Comparison of ENCODE assay signal across 23 cellular contexts in the genomic region with DNA sequence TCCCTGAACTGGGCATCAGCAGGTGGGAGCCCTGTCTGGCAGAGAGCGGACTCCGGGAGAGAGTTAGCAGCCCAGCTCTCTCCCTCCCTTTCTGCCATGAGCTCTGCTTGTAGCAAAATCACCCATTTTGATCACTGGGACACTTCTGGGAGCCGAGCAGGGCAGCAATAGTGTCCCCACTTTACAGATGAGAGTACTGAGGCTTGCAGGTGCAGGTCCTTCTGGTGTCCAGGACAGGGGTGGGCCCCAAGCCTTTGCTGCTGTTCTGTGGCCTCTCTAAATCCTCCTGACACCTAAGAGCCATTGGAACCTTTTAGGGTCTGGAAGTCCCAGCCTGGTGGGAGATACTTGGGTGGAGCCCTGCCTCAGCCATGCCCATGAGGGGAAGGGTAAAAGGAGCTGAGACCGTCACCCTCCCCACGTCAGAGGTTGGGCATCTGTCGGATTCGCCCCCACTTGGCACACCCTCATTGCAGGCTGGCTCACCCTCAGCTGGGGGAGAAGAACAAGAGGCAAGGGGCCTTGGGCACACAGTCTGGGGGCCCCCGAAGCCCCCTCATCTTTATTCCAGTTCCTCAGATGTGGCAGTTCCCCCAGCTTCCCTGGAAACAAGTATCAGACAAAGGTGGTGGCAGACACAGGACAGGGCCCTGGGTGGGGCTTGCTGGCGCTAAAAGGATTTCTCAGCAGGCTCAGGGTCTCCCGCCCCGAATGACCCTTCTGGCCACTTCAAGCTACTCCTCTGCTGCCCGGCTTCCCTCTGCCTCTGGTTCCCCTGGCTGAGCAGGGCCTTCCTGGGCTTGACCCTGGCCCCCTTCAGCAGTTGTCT. TPM values are rescaled to one million over a fixed set of nuclear protein-coding genes. Genes with fewer than 3 reads are reported as not detected.
DNase-seq lines count a peak whose midpoint lies in the region; ATAC-seq lines count a peak whose summit lies in the region.
"Had no signal": no experiment of that assay in that cellular context is flagged by ENCODE, and none has a peak within 500 bp of the region (broad histone marks: within the 10 kb centered on the region; RNA-seq: fewer than 3 reads in every experiment).

No MANE protein-coding gene starts in this region.

- peak overlapping the region; percentile 85 for H3K27ac Mint-ChIP-seq in stimulated activated naive B cell treated with anti-CD40 and anti-IgM and Interleukin-4, amounts not matched to agents 10 μg/mL and 1 μg/mL and 100 μg/mL, for 72 hours
- H3K27ac Mint-ChIP-seq: CD4-positive, alpha-beta T cell; GM23338 had no signal

- H2AFZ ChIP-seq in mesenchymal stem cell (ENCODE audit: low read depth, low read length): no peak overlapping the region
- H2AFZ ChIP-seq: GM23338 had no signal

- H3K4me3 ChIP-seq in right cardiac atrium (ENCODE audit: low read length) (no peak overlapping the region), SJSA1 (no peak overlapping the region), mesenchymal stem cell (ENCODE audit: insufficient read depth in 1 of 2, low read depth in 1 of 2, low read length in 2 of 2) (no peak overlapping the region)
- H3K4me3 ChIP-seq: GM12878, GM23338, SK-N-MC had no signal

- peaks cover 13% of the 10 kb centered on the region for H3K79me1 ChIP-seq in mesenchymal stem cell (replicated peaks; ENCODE audit: low read length, poor library complexity, severe bottlenecking)

- H3K4me3 Mint-ChIP-seq in stimulated activated naive B cell treated with anti-CD40 and anti-IgM and Interleukin-4, amounts not matched to agents 10 μg/mL and 1 μg/mL and 100 μg/mL, for 72 hours: no peak overlapping the region
- H3K4me3 Mint-ChIP-seq: CD4-positive, alpha-beta T cell; GM23338 had no signal

- H3K9me3 ChIP-seq in right cardiac atrium (ENCODE audit: control insufficient read depth, low read length) (no peaks in the 10 kb centered on the region), SJSA1 (replicated peaks) (no peaks in the 10 kb centered on the region), mesenchymal stem cell (ENCODE audit: control insufficient read depth, low read length) (no peaks in the 10 kb centered on the region)

- H3K23ac ChIP-seq in mesenchymal stem cell (ENCODE audit: low read length in 2 of 2): no peak overlapping the region

- H3K4me2 ChIP-seq in mesenchymal stem cell (ENCODE audit: low read length, poor library complexity, severe bottlenecking): no peak overlapping the region
- H3K4me2 ChIP-seq: GM23338 had no signal

- peak overlapping the region; percentile 59 for H2BK5ac ChIP-seq in mesenchymal stem cell (ENCODE audit: low read depth, low read length, poor library complexity, severe bottlenecking)

- H3K4ac ChIP-seq in mesenchymal stem cell (ENCODE audit: low read depth in 1 of 2, low read length in 2 of 2): no peak overlapping the region

- no peak overlapping the region for H3K18ac ChIP-seq in mesenchymal stem cell (ENCODE audit: low read depth in 1 of 2, low read length in 2 of 2)

- H4K8ac ChIP-seq in mesenchymal stem cell (ENCODE audit: low read length): peak overlapping the region; percentile 10

- no peak overlapping the region for H2BK120ac ChIP-seq in mesenchymal stem cell (ENCODE audit: low read depth, low read length)

- H2AK5ac ChIP-seq in mesenchymal stem cell (ENCODE audit: low read length, severe bottlenecking): no peak overlapping the region

- no peak overlapping the region for H3K14ac ChIP-seq in mesenchymal stem cell (ENCODE audit: low read length in 2 of 2)

- intact Hi-C loops in right cardiac atrium (cut with DNase I) (no loop called here), left cardiac atrium (cut with DNase I) (no loop called here)

- H4K91ac ChIP-seq in mesenchymal stem cell (ENCODE audit: low read length): peak overlapping the region; percentile 16

- DNase-seq in right cardiac atrium: peak; percentile 10 to 31 (median 18)
- DNase-seq in left cardiac atrium: no peak
- no peak for DNase-seq in SJSA1 (ENCODE audit: low read depth in 1 of 2, low spot score in 2 of 2)
- no peak for DNase-seq in mesenchymal stem cell
- no peak for DNase-seq in stimulated activated naive B cell treated with anti-CD40 and anti-IgM and Interleukin-4, amounts not matched to agents 10 μg/mL and 1 μg/mL and 100 μg/mL, for 72 hours
- no peak for DNase-seq in NCI-H1417 (lab: John Stamatoyannopoulos, UW)
- DNase-seq in NCI-H1694 treated with DMSO at 0.1 percent for 48 hours (lab: John Stamatoyannopoulos, UW): no peak
- DNase-seq: CD4-positive, alpha-beta T cell; COR-L47; DMS79 treated with DMSO at 0.1 percent for 48 hours; HCEC 1CT; Karpas-422; MV-4-11; NCI-H1105 treated with DMSO at 0.1 percent for 48 hours; NCI-H187; NCI-H446; NCI-H526; SHP77 had no signal

- no peaks in the 10 kb centered on the region for H3K9me3 Mint-ChIP-seq in stimulated activated naive B cell treated with anti-CD40 and anti-IgM and Interleukin-4, amounts not matched to agents 10 μg/mL and 1 μg/mL and 100 μg/mL, for 72 hours
- H3K9me3 Mint-ChIP-seq: CD4-positive, alpha-beta T cell; GM23338 had no signal

- H3K36me3 Mint-ChIP-seq in stimulated activated naive B cell treated with anti-CD40 and anti-IgM and Interleukin-4, amounts not matched to agents 10 μg/mL and 1 μg/mL and 100 μg/mL, for 72 hours: peaks cover 5 to 7% of the 10 kb centered on the region in 2 donors

- peaks cover 10 to 16% of the 10 kb centered on the region in 2 donors for H3K27me3 Mint-ChIP-seq in stimulated activated naive B cell treated with anti-CD40 and anti-IgM and Interleukin-4, amounts not matched to agents 10 μg/mL and 1 μg/mL and 100 μg/mL, for 72 hours
- H3K27me3 Mint-ChIP-seq: CD4-positive, alpha-beta T cell had no signal

- no peak overlapping the region for H3K27ac ChIP-seq in right cardiac atrium (ENCODE audit: low read length)
- H3K27ac ChIP-seq in SJSA1: peak overlapping the region; percentile 45
- H3K27ac ChIP-seq in mesenchymal stem cell (ENCODE audit: low read length, poor library complexity, severe bottlenecking): no peak overlapping the region
- H3K27ac ChIP-seq: SK-N-MC had no signal

- no peak overlapping the region for H2BK15ac ChIP-seq in mesenchymal stem cell (ENCODE audit: low read depth, poor library complexity, severe bottlenecking)

- peaks cover 28 to 40% of the 10 kb centered on the region in 2 donors for H3K4me1 Mint-ChIP-seq in stimulated activated naive B cell treated with anti-CD40 and anti-IgM and Interleukin-4, amounts not matched to agents 10 μg/mL and 1 μg/mL and 100 μg/mL, for 72 hours

- H3K9ac ChIP-seq in mesenchymal stem cell (ENCODE audit: low read length): peak overlapping the region; percentile 3

- H3K36me3 ChIP-seq in SJSA1 (peaks cover 55% of the 10 kb centered on the region), mesenchymal stem cell (ENCODE audit: control insufficient read depth in 1 of 2, insufficient read depth in 2 of 2, low read depth in 1 of 2, low read length in 2 of 2) (peaks cover 38 to 43% of the 10 kb centered on the region in 2 experiments)

- peak overlapping the region in 1 of 2 experiments; percentile 22 for H2BK12ac ChIP-seq in mesenchymal stem cell (ENCODE audit: low read length in 2 of 2)

- WGBS in right cardiac atrium: 86% methylated on average over 12 of the region's 12 CpGs
- 96% methylated on average over 12 of the region's 12 CpGs for WGBS in mesenchymal stem cell

- H3K4me1 ChIP-seq in right cardiac atrium (ENCODE audit: control insufficient read depth, insufficient read depth, low read length) (peaks cover 3% of the 10 kb centered on the region), SJSA1 (replicated peaks) (peaks cover 83% of the 10 kb centered on the region), mesenchymal stem cell (ENCODE audit: control insufficient read depth, insufficient read depth, low read depth, low read length) (peaks cover 62% of the 10 kb centered on the region)

- ATAC-seq in right cardiac atrium (no peak), left cardiac atrium (no peak), GM19463 (IDR thresholded peaks at IDR 0.05; ENCODE audit: unreplicated experiment) (no peak)
- no peak for ATAC-seq in stimulated activated naive B cell treated with anti-CD40 and anti-IgM and Interleukin-4, amounts not matched to agents 10 μg/mL and 1 μg/mL and 100 μg/mL, for 72 hours (replicated peaks)
- ATAC-seq: GM12878, GM23338 had no signal

- H3K27me3 ChIP-seq in right cardiac atrium (ENCODE audit: control insufficient read depth, insufficient read depth) (no peaks in the 10 kb centered on the region), SJSA1 (replicated peaks) (no peaks in the 10 kb centered on the region), mesenchymal stem cell (ENCODE audit: control insufficient read depth in 1 of 2, insufficient read depth in 1 of 2, low read length in 2 of 2) (no peaks in the 10 kb centered on the region)

RNA-seq across cellular contexts. Expression of gene RIN1, which starts 4.5 kb away (rescaled TPM):
- 1 to 10 TPM; 2.0 to 3.8 (median 2.2) TPM for total RNA-seq in right cardiac atrium
- 1.6 TPM for polyA plus RNA-seq in right cardiac atrium
- 1 to 10 TPM; 2.2 to 4.6 TPM for total RNA-seq in left cardiac atrium
- 44.9 and 58.0 TPM in 2 replicates for total RNA-seq in SJSA1 (2014; rRNA removed; shearing (Covaris generic))
- polyA plus RNA-seq in mesenchymal stem cell (2013, experiment 1 of 2): 29.1 TPM
- polyA plus RNA-seq in mesenchymal stem cell (2013, experiment 2 of 2): 26.9 TPM

RNA-seq across cellular contexts. Expression of gene BRMS1, which starts 13.1 kb away (rescaled TPM):
- total RNA-seq in right cardiac atrium (10 to 100 TPM; 12.7 to 19.8 (median 15.0) TPM), left cardiac atrium (10 to 100 TPM; 14.9 to 19.3 TPM)
- 26.0 TPM for polyA plus RNA-seq in right cardiac atrium
- total RNA-seq in SJSA1 (2014; rRNA removed; shearing (Covaris generic)): 170 and 189 TPM in 2 replicates
- 37.1 TPM for polyA plus RNA-seq in mesenchymal stem cell (2013, experiment 1 of 2)
- 35.4 TPM for polyA plus RNA-seq in mesenchymal stem cell (2013, experiment 2 of 2)

RNA-seq across cellular contexts. Expression of gene CD248, which starts 14.9 kb away (rescaled TPM):
- total RNA-seq in right cardiac atrium (10 to 100 TPM; 10.5 to 22.9 (median 21.9) TPM), left cardiac atrium (10 to 100 TPM; 43.8 to 54.3 TPM)
- polyA plus RNA-seq in right cardiac atrium: 12.0 TPM
- 576 and 629 TPM in 2 replicates for total RNA-seq in SJSA1 (2014; rRNA removed; shearing (Covaris generic))
- polyA plus RNA-seq in mesenchymal stem cell (2013, experiment 1 of 2): 318 TPM
- 313 TPM for polyA plus RNA-seq in mesenchymal stem cell (2013, experiment 2 of 2)
- total RNA-seq: M059J had no signal

RNA-seq across cellular contexts. Expression of gene B4GAT1, which starts 15.7 kb away (rescaled TPM):
- 10 to 100 TPM; 43.9 to 67.1 (median 57.0) TPM for total RNA-seq in right cardiac atrium
- polyA plus RNA-seq in right cardiac atrium: 60.2 TPM
- total RNA-seq in left cardiac atrium: 10 to 100 TPM; 37.9 to 41.1 TPM
- total RNA-seq in SJSA1 (2014; rRNA removed; shearing (Covaris generic)): 44.1 and 46.5 TPM in 2 replicates
- polyA plus RNA-seq in mesenchymal stem cell (2013, experiment 1 of 2): 31.2 TPM
- polyA plus RNA-seq in mesenchymal stem cell (2013, experiment 2 of 2): 31.7 TPM

RNA-seq across cellular contexts. Expression of gene SLC29A2, which starts 39.8 kb away (rescaled TPM):
- total RNA-seq in right cardiac atrium (10 to 100 TPM; 18.7 to 33.2 (median 30.0) TPM), left cardiac atrium (10 to 100 TPM; 15.1 to 16.6 TPM)
- polyA plus RNA-seq in right cardiac atrium: 24.3 TPM
- not detected in 2 replicates for total RNA-seq in SJSA1 (2014; rRNA removed; shearing (Covaris generic))
- polyA plus RNA-seq in mesenchymal stem cell (2013, experiment 1 of 2): 14.6 TPM
- 14.5 TPM for polyA plus RNA-seq in mesenchymal stem cell (2013, experiment 2 of 2)

Comparison
In these comparisons a context has a peak if more than half of its experiments do, and no peak if none do; other contexts are left out.
1. DNase-seq: peak in right cardiac atrium (3 of 3); none in left cardiac atrium (single experiment), SJSA1 (0 of 2), mesenchymal stem cell (single experiment), stimulated activated naive B cell treated with anti-CD40 and anti-IgM and Interleukin-4, amounts not matched to agents 10 μg/mL and 1 μg/mL and 100 μg/mL, for 72 hours (single experiment), NCI-H1417 (0 of 3) and NCI-H1694 treated with DMSO at 0.1 percent for 48 hours (single experiment).
2. RNA of gene CD248, which starts 14.9 kb away (total RNA-seq): 576 to 629 TPM in SJSA1; 43.8 to 54.3 TPM in left cardiac atrium and 10.5 to 22.9 TPM in right cardiac atrium; every median in the first group is over 10 times any median in the second.